In genomic region chr14:20683125-20683895, GRCh38 we compare ENCODE assay signal across 8 cellular contexts. TPM values are rescaled to one million over a fixed set of nuclear protein-coding genes. Genes with fewer than 3 reads are reported as not detected.
DNase-seq lines count a peak whose midpoint lies in the region; ATAC-seq and TF ChIP-seq lines count a peak whose summit lies in the region.

No MANE protein-coding gene starts in this region.

- no peak for TF ChIP-seq CTCF in 22Rv1 (IDR thresholded peaks at IDR 0.05)

- peak; percentile 87 for DNase-seq in NCI-H524 treated with DMSO at 0.1 percent for 48 hours (lab: John Stamatoyannopoulos, UW)
- peak; percentile 73 to 76 for DNase-seq in activated CD4-positive, alpha-beta T cell treated with anti-CD3 and anti-CD28 coated beads, Interleukin-2, amount 50 U/mL, for 4 hours
- DNase-seq in effector CD8-positive, alpha-beta T cell (lab: John Stamatoyannopoulos, UW): peak; percentile 36
- DNase-seq in lung microvascular endothelial cell (ENCODE audit: low read depth in 2 of 2): peak; percentile 85 to 93
- DNase-seq in stimulated activated CD4-positive, alpha-beta T cell treated with anti-CD3 and anti-CD28 coated beads, TNF-alpha, amount 100 ng/mL, for 4 hours (ENCODE audit: low read depth in 3 of 3): peak; percentile 60 to 70 (median 60)

- H3K27ac ChIP-seq in 22Rv1: peak overlapping the region; percentile 100

- peak; percentile 24 for ATAC-seq in GM18508 (IDR thresholded peaks at IDR 0.05; ENCODE audit: insufficient read depth, unreplicated experiment)
- ATAC-seq in HG03064 (IDR thresholded peaks at IDR 0.05; ENCODE audit: low read depth, unreplicated experiment): peak; percentile 30

RNA-seq across cellular contexts. Expression of gene RNASE4, which starts 1.1 kb away (rescaled TPM):
- 10.5 and 12.4 TPM in 2 replicates for total RNA-seq in lung microvascular endothelial cell

RNA-seq across cellular contexts. Expression of gene ANG, which starts 5.3 kb away (rescaled TPM):
- total RNA-seq in lung microvascular endothelial cell: 5.2 and 7.2 TPM in 2 replicates

RNA-seq across cellular contexts. Expression of gene OR6S1, which starts 41.8 kb away (rescaled TPM):
- not detected in 2 replicates for total RNA-seq in lung microvascular endothelial cell

Comparison
In these comparisons a context has a peak if more than half of its experiments do, and no peak if none do; other contexts are left out.
1. Peak in every context shown above with its lines: DNase-seq, ATAC-seq and H3K27ac ChIP-seq.
2. DNase-seq: peak in every context shown above with its lines; median percentile 89 in lung microvascular endothelial cell; 87 in NCI-H524 treated with DMSO at 0.1 percent for 48 hours; 74 in activated CD4-positive, alpha-beta T cell treated with anti-CD3 and anti-CD28 coated beads, Interleukin-2, amount 50 U/mL, for 4 hours; 60 in stimulated activated CD4-positive, alpha-beta T cell treated with anti-CD3 and anti-CD28 coated beads, TNF-alpha, amount 100 ng/mL, for 4 hours; 36 in effector CD8-positive, alpha-beta T cell.